ENCODE assay signal across 28 cellular contexts in the genomic region with DNA sequence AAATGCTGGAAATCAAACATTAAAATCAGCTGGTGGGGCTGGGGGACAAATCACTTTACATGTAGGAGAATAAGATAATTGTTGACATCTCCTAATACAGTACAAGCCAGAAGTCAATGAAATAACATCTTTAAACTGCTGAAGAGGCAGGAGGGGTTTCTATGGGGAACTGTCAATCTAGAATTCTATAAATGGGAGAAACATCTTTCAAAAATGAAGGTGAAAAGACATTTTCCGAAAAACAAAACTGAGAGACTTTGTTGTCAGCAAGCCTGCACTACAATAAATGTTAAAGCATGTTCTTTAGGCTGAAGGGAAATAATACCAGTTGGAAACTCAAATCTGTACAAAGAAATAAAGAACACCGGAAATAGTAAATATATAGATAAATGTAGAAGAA.
"Had no signal": no experiment of that assay in that cellular context is flagged by ENCODE, and none has a peak within 500 bp of the region (broad histone marks: within the 10 kb centered on the region; RNA-seq: fewer than 3 reads in every experiment).

No MANE protein-coding gene starts in this region.

- H3K9me3 ChIP-seq: colonic mucosa, esophagus muscularis mucosa, esophagus squamous epithelium, gastrocnemius medialis, gastroesophageal sphincter, heart left ventricle, heart right ventricle had no signal

- FAIRE-seq: colon, endometrium, endothelial cell of umbilical vein, frontal cortex had no signal

- H3K27me3 ChIP-seq: colonic mucosa, dorsolateral prefrontal cortex, esophagus muscularis mucosa, foreskin keratinocyte, gastroesophageal sphincter had no signal

- H3K36me3 ChIP-seq: colonic mucosa, esophagus muscularis mucosa, esophagus squamous epithelium, gastrocnemius medialis, gastroesophageal sphincter, heart left ventricle, heart right ventricle had no signal

- ATAC-seq: effector memory CD8-positive, alpha-beta T cell; esophagus mucosa; foreskin keratinocyte; gastrocnemius medialis; gastroesophageal sphincter; heart left ventricle; heart right ventricle had no signal

- DNase-seq: colonic mucosa; cortex of kidney; dermis blood vessel endothelial cell; dorsolateral prefrontal cortex; effector CD4-positive, alpha-beta T cell; effector CD8-positive, alpha-beta T cell; effector memory CD4-positive, alpha-beta T cell; effector memory CD8-positive, alpha-beta T cell; endodermal cell; erythroblast; esophagus squamous epithelium; foreskin fibroblast; foreskin keratinocyte; foreskin melanocyte; gastrocnemius medialis; glutamatergic neuron; head of caudate nucleus; heart left ventricle; heart right ventricle had no signal

- H3K27ac ChIP-seq: colonic mucosa, coronary artery, dorsolateral prefrontal cortex, epithelial cell of prostate, esophagus muscularis mucosa, esophagus squamous epithelium, foreskin keratinocyte, gastrocnemius medialis, gastroesophageal sphincter, heart left ventricle, heart right ventricle had no signal

- H3K4me1 ChIP-seq: colonic mucosa, foreskin keratinocyte had no signal

- H3K4me3 ChIP-seq: colonic mucosa, coronary artery, dorsolateral prefrontal cortex, esophagus muscularis mucosa, esophagus squamous epithelium, gastrocnemius medialis, gastroesophageal sphincter, heart left ventricle, heart right ventricle had no signal
